In genomic region chr5:39755986-39756385, GRCh38 we compare ENCODE assay signal across 13 cellular contexts.
DNase-seq lines count a peak whose midpoint lies in the region; ATAC-seq and TF ChIP-seq lines count a peak whose summit lies in the region.
"Had no signal": no experiment of that assay in that cellular context is flagged by ENCODE, and none has a peak within 500 bp of the region (broad histone marks: within the 10 kb centered on the region; RNA-seq: fewer than 3 reads in every experiment).

No MANE protein-coding gene starts in this region.

- no peaks in the 10 kb centered on the region for H3K4me1 Mint-ChIP-seq in GM23338
- H3K4me1 Mint-ChIP-seq in natural killer cell treated with Interleukin-12 subunit alpha and Interleukin-12 subunit beta and Interleukin-15 and Interleukin-18, amount 100 ng/mL, for 72 hours (ENCODE audit: low read depth in 2 of 2), result no peaks in the 10 kb centered on the region
- H3K4me1 Mint-ChIP-seq: stimulated activated naive CD8-positive, alpha-beta T cell treated with anti-CD3 and anti-CD28 coated beads, Interleukin-15, amount 100 ng/mL, for 72 hours had no signal

- no peaks in the 10 kb centered on the region for H3K4me1 ChIP-seq in GM23338 (ENCODE audit: insufficient read depth)

- H3K4me3 Mint-ChIP-seq in GM23338, result no peak overlapping the region
- no peak overlapping the region for H3K4me3 Mint-ChIP-seq in natural killer cell treated with Interleukin-12 subunit alpha and Interleukin-12 subunit beta and Interleukin-15 and Interleukin-18, amount 100 ng/mL, for 72 hours
- H3K4me3 Mint-ChIP-seq: stimulated activated naive CD8-positive, alpha-beta T cell treated with anti-CD3 and anti-CD28 coated beads, Interleukin-15, amount 100 ng/mL, for 72 hours; T-helper 2 cell treated with Interferon-gamma antibody and Interleukin-4, amounts not matched to agents 5 μg/mL and 100 μg/mL, for 36 hours had no signal

- H3K4me2 ChIP-seq in GM23338, result no peak overlapping the region

- no peaks in the 10 kb centered on the region for H3K27me3 ChIP-seq in GM23338 (ENCODE audit: insufficient read depth)

- no peaks in the 10 kb centered on the region for H3K9me2 ChIP-seq in GM23338 (ENCODE audit: insufficient read depth)

- no peaks in the 10 kb centered on the region for H3F3A ChIP-seq in GM23338 (replicated peaks; ENCODE audit: low read depth)

- H3K4me3 ChIP-seq in GM23338, result no peak overlapping the region
- H3K4me3 ChIP-seq in foreskin fibroblast (ENCODE audit: low read depth in 1 of 2, low read length in 2 of 2), result no peak overlapping the region
- H3K4me3 ChIP-seq: lung had no signal

- no peaks in the 10 kb centered on the region for H3K36me3 Mint-ChIP-seq in GM23338 (ENCODE audit: low read depth)
- no peaks in the 10 kb centered on the region for H3K36me3 Mint-ChIP-seq in natural killer cell treated with Interleukin-12 subunit alpha and Interleukin-12 subunit beta and Interleukin-15 and Interleukin-18, amount 100 ng/mL, for 72 hours

- DNase-seq in GM23338 (ENCODE audit: low spot score) (peak; percentile 21), SW480 (ENCODE audit: low spot score) (peak; percentile 52), foreskin fibroblast (peak; percentile 92 to 96), stromal cell of bone marrow (ENCODE audit: low read depth) (peak; percentile 93)
- DNase-seq in natural killer cell treated with Interleukin-12 subunit alpha and Interleukin-12 subunit beta and Interleukin-15 and Interleukin-18, amount 100 ng/mL, for 72 hours (ENCODE audit: low spot score), result no peak
- DNase-seq: effector CD8-positive, alpha-beta T cell; NCI-H345; small intestine; stimulated activated naive CD8-positive, alpha-beta T cell treated with anti-CD3 and anti-CD28 coated beads, Interleukin-15, amount 100 ng/mL, for 72 hours had no signal

- ATAC-seq in GM23338 (no peak), HG02938 (IDR thresholded peaks at IDR 0.05; ENCODE audit: unreplicated experiment) (no peak), GM18870 (IDR thresholded peaks at IDR 0.05; ENCODE audit: unreplicated experiment) (no peak)
- no peak for ATAC-seq in natural killer cell treated with Interleukin-12 subunit alpha and Interleukin-12 subunit beta and Interleukin-15 and Interleukin-18, amount 100 ng/mL, for 72 hours
- ATAC-seq: stimulated activated naive CD8-positive, alpha-beta T cell treated with anti-CD3 and anti-CD28 coated beads, Interleukin-15, amount 100 ng/mL, for 72 hours had no signal

- peak overlapping the region; percentile 65; the same call in 1 of the 2 replicates for H3K27ac Mint-ChIP-seq in GM23338
- H3K27ac Mint-ChIP-seq in natural killer cell treated with Interleukin-12 subunit alpha and Interleukin-12 subunit beta and Interleukin-15 and Interleukin-18, amount 100 ng/mL, for 72 hours, result no peak overlapping the region
- H3K27ac Mint-ChIP-seq: stimulated activated naive CD8-positive, alpha-beta T cell treated with anti-CD3 and anti-CD28 coated beads, Interleukin-15, amount 100 ng/mL, for 72 hours; T-helper 2 cell treated with Interferon-gamma antibody and Interleukin-4, amounts not matched to agents 5 μg/mL and 100 μg/mL, for 36 hours had no signal

- no peaks in the 10 kb centered on the region for H3K27me3 Mint-ChIP-seq in GM23338 (ENCODE audit: insufficient read depth, low read depth, poor library complexity)
- H3K27me3 Mint-ChIP-seq in natural killer cell treated with Interleukin-12 subunit alpha and Interleukin-12 subunit beta and Interleukin-15 and Interleukin-18, amount 100 ng/mL, for 72 hours, result peaks cover 6 to 19% of the 10 kb centered on the region in 2 donors

- no peaks in the 10 kb centered on the region for H3K36me3 ChIP-seq in GM23338 (ENCODE audit: insufficient read depth)

- no peak for TF ChIP-seq CTCF in GM23338 (conservative IDR thresholded peaks at IDR 0.05; ENCODE audit: low read depth in 2 of 2)
- no peak for TF ChIP-seq CTCF in foreskin fibroblast (IDR thresholded peaks at IDR 0.05; ENCODE audit: low read depth, low read length)

- no peaks in the 10 kb centered on the region for H4K20me1 ChIP-seq in GM23338 (replicated peaks; ENCODE audit: insufficient read depth)

- H3K9me3 Mint-ChIP-seq in GM23338, result 0 out of 3 replicates have a peak, but pooled peaks cover 3% of the 10 kb centered on the region
- H3K9me3 Mint-ChIP-seq in natural killer cell treated with Interleukin-12 subunit alpha and Interleukin-12 subunit beta and Interleukin-15 and Interleukin-18, amount 100 ng/mL, for 72 hours, result no peaks in the 10 kb centered on the region

- no peaks in the 10 kb centered on the region for H3K79me2 ChIP-seq in GM23338 (replicated peaks; ENCODE audit: insufficient read depth)

- H3K27ac ChIP-seq in GM23338 (ENCODE audit: low read depth), result no peak overlapping the region

- no peak overlapping the region for H2AFZ ChIP-seq in GM23338

TF ChIP-seq in GM23338, 12 proteins besides CTCF, POLR2A, EP300 and RAD21 (continues in another document):
- TF ChIP-seq NANOG (IDR thresholded peaks at IDR 0.05; ENCODE audit: borderline replicate concordance) (no peak), ZNF331 (CRISPR knock-in tag; IDR thresholded peaks at IDR 0.05; ENCODE audit: low read depth) (no peak), ZNF114 (CRISPR knock-in tag; IDR thresholded peaks at IDR 0.05) (no peak), STAT1 (IDR thresholded peaks at IDR 0.05; ENCODE audit: unreplicated experiment) (no peak), EZH2phosphoT487 (IDR thresholded peaks at IDR 0.05; ENCODE audit: unreplicated experiment) (no peak), CREB1 (CRISPR knock-in tag; IDR thresholded peaks at IDR 0.05; ENCODE audit: low read depth) (no peak), EZH2 (IDR thresholded peaks at IDR 0.05; ENCODE audit: low read depth, unreplicated experiment) (no peak)
- TF ChIP-seq, protein P1, sequence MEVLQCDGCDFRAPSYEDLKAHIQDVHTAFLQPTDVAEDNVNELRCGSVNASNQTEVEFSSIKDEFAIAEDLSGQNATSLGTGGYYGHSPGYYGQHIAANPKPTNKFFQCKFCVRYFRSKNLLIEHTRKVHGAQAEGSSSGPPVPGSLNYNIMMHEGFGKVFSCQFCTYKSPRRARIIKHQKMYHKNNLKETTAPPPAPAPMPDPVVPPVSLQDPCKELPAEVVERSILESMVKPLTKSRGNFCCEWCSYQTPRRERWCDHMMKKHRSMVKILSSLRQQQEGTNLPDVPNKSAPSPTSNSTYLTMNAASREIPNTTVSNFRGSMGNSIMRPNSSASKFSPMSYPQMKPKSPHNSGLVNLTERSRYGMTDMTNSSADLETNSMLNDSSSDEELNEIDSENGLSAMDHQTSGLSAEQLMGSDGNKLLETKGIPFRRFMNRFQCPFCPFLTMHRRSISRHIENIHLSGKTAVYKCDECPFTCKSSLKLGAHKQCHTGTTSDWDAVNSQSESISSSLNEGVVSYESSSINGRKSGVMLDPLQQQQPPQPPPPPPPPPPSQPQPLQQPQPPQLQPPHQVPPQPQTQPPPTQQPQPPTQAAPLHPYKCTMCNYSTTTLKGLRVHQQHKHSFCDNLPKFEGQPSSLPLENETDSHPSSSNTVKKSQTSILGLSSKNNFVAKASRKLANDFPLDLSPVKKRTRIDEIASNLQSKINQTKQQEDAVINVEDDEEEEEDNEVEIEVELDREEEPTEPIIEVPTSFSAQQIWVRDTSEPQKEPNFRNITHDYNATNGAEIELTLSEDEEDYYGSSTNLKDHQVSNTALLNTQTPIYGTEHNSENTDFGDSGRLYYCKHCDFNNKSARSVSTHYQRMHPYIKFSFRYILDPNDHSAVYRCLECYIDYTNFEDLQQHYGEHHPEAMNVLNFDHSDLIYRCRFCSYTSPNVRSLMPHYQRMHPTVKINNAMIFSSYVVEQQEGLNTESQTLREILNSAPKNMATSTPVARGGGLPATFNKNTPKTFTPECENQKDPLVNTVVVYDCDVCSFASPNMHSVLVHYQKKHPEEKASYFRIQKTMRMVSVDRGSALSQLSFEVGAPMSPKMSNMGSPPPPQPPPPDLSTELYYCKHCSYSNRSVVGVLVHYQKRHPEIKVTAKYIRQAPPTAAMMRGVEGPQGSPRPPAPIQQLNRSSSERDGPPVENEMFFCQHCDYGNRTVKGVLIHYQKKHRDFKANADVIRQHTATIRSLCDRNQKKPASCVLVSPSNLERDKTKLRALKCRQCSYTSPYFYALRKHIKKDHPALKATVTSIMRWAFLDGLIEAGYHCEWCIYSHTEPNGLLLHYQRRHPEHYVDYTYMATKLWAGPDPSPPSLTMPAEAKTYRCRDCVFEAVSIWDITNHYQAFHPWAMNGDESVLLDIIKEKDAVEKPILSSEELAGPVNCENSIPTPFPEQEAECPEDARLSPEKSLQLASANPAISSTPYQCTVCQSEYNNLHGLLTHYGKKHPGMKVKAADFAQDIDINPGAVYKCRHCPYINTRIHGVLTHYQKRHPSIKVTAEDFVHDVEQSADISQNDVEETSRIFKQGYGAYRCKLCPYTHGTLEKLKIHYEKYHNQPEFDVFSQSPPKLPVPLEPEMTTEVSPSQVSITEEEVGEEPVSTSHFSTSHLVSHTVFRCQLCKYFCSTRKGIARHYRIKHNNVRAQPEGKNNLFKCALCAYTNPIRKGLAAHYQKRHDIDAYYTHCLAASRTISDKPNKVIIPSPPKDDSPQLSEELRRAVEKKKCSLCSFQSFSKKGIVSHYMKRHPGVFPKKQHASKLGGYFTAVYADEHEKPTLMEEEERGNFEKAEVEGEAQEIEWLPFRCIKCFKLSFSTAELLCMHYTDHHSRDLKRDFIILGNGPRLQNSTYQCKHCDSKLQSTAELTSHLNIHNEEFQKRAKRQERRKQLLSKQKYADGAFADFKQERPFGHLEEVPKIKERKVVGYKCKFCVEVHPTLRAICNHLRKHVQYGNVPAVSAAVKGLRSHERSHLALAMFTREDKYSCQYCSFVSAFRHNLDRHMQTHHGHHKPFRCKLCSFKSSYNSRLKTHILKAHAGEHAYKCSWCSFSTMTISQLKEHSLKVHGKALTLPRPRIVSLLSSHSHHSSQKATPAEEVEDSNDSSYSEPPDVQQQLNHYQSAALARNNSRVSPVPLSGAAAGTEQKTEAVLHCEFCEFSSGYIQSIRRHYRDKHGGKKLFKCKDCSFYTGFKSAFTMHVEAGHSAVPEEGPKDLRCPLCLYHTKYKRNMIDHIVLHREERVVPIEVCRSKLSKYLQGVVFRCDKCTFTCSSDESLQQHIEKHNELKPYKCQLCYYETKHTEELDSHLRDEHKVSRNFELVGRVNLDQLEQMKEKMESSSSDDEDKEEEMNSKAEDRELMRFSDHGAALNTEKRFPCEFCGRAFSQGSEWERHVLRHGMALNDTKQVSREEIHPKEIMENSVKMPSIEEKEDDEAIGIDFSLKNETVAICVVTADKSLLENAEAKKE (CRISPR knock-in tag; IDR thresholded peaks at IDR 0.05), result no peak
